13 cellular contexts compared by ENCODE assay signal in the genomic region with DNA sequence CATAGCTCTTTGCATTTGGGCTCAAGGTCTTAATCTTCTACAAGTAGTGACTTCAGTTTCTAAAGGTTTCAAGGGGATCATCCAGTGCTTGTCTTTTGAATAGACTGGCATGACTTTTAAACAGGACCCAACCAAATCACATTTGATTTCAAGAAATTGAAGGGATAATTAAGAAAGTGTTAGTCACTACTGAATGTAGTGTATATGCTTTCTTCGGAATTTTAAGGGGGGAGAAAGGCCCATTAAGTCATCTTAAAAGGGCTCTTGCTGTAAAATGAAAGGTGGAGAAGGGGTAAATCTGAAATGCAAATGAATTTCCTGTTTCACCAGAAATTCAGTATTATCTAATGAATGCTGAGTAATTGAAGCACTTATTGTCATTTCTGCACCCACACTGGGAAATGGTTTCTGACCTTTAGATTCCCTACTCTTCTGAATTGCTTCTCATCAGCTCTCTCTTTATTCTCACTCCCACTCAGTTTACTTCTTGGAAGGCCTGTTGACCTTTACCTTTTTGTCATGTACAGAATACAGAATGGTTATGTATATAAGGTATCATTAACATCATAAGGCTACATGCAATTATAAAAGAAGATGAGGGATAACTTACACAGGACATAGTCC.
DNase-seq lines count a peak whose midpoint lies in the region; ATAC-seq and TF ChIP-seq lines count a peak whose summit lies in the region.
"Had no signal": no experiment of that assay in that cellular context is flagged by ENCODE, and none has a peak within 500 bp of the region (broad histone marks: within the 10 kb centered on the region; RNA-seq: fewer than 3 reads in every experiment).

No MANE protein-coding gene starts in this region.

- no peaks in the 10 kb centered on the region for H3K4me1 Mint-ChIP-seq in MCF 10A (ENCODE audit: insufficient read depth, unreplicated experiment)
- H3K4me1 Mint-ChIP-seq: CD4-positive, alpha-beta memory T cell had no signal

- POLR2A ChIA-PET in MCF 10A (lab: Yijun Ruan, JAX): no interaction called here

- H3K27me3 Mint-ChIP-seq in MCF 10A (ENCODE audit: insufficient read depth, unreplicated experiment): no peaks in the 10 kb centered on the region
- H3K27me3 Mint-ChIP-seq: B cell; CD4-positive, alpha-beta memory T cell had no signal

- no peak overlapping the region for H3K4me3 Mint-ChIP-seq in MCF 10A (ENCODE audit: unreplicated experiment)
- H3K4me3 Mint-ChIP-seq: B cell; CD4-positive, alpha-beta memory T cell had no signal

- no peak for DNase-seq in cardiac muscle cell (ENCODE audit: low read depth in 1 of 2, low spot score in 1 of 2)
- no peak for DNase-seq in left ventricle myocardium inferior
- peak; percentile 32 for DNase-seq in NCI-H146 treated with DMSO at 0.1 percent for 48 hours (lab: John Stamatoyannopoulos, UW; ENCODE audit: unreplicated experiment)
- peak; percentile 33 for DNase-seq in iPS DF 4.7 (ENCODE audit: extremely low read depth, low spot score)
- DNase-seq in MCF 10A (ENCODE audit: unreplicated experiment): no peak
- no peak for DNase-seq in left lobe of liver (ENCODE audit: low spot score)
- DNase-seq: CD4-positive, alpha-beta memory T cell; Kasumi-1; NCI-H2029 treated with DMSO at 0.1 percent for 48 hours; Peyer's patch; SHP77 had no signal

- ATAC-seq in HG02973 (IDR thresholded peaks at IDR 0.05; ENCODE audit: unreplicated experiment): no peak
- no peak for ATAC-seq in left lobe of liver

- H3K36me3 ChIP-seq in cardiac muscle cell (no peaks in the 10 kb centered on the region), left ventricle myocardium inferior (no peaks in the 10 kb centered on the region)
- H3K36me3 ChIP-seq: Peyer's patch had no signal

- intact Hi-C loops in left ventricle myocardium inferior (cut with micrococcal nuclease): no loop called here
- intact Hi-C loops in MCF 10A (cut with micrococcal nuclease): no loop called here

- peaks cover 2% of the 10 kb centered on the region for H3K36me3 Mint-ChIP-seq in MCF 10A (ENCODE audit: insufficient read depth, unreplicated experiment)
- H3K36me3 Mint-ChIP-seq: CD4-positive, alpha-beta memory T cell had no signal

- BruUV-seq in MCF 10A (replicated peaks; lab: Mats Ljungman, UMichigan): no TSS peak

- H3K9me3 ChIP-seq in cardiac muscle cell (ENCODE audit: low read depth) (no peaks in the 10 kb centered on the region), left ventricle myocardium inferior (replicated peaks) (no peaks in the 10 kb centered on the region)
- H3K9me3 ChIP-seq: Peyer's patch had no signal

- H3K27me3 ChIP-seq in cardiac muscle cell (no peaks in the 10 kb centered on the region), left ventricle myocardium inferior (ENCODE audit: low read depth) (no peaks in the 10 kb centered on the region)
- H3K27me3 ChIP-seq: Peyer's patch had no signal

- H3K27ac ChIP-seq in cardiac muscle cell (peak overlapping the region; percentile 26), left ventricle myocardium inferior (replicated peaks) (no peak overlapping the region)
- H3K27ac ChIP-seq: Peyer's patch had no signal

- TF ChIP-seq CTCF in cardiac muscle cell (IDR thresholded peaks at IDR 0.05; ENCODE audit: low read depth, low read length) (no peak), left ventricle myocardium inferior (IDR thresholded peaks at IDR 0.05; ENCODE audit: borderline replicate concordance) (no peak), MCF 10A (IDR thresholded peaks at IDR 0.05; ENCODE audit: unreplicated experiment) (no peak)

- H3K27ac Mint-ChIP-seq in MCF 10A (ENCODE audit: low read depth, unreplicated experiment): no peak overlapping the region
- H3K27ac Mint-ChIP-seq: B cell had no signal

- CTCF ChIA-PET in MCF 10A (lab: Yijun Ruan, JAX): interaction anchor here (0.7 to 1.1 kb wide), 5 partner anchors 10 to 344 kb away, joined by 3 to 6 read pairs (median 5); no protein-coding TSS in a partner anchor

- H3K4me3 ChIP-seq in cardiac muscle cell (no peak overlapping the region), left ventricle myocardium inferior (no peak overlapping the region)
- H3K4me3 ChIP-seq: Peyer's patch had no signal

- H3K4me1 ChIP-seq in cardiac muscle cell (ENCODE audit: low read depth): no peaks in the 10 kb centered on the region
- peaks cover 42% of the 10 kb centered on the region for H3K4me1 ChIP-seq in left ventricle myocardium inferior
- H3K4me1 ChIP-seq: Peyer's patch had no signal

- no peaks in the 10 kb centered on the region for H3K9me3 Mint-ChIP-seq in MCF 10A (ENCODE audit: unreplicated experiment)

Comparison
In these comparisons a context has a peak if more than half of its experiments do, and no peak if none do; other contexts are left out.
1. DNase-seq: peak in NCI-H146 treated with DMSO at 0.1 percent for 48 hours (single experiment) and iPS DF 4.7 (single experiment); none in cardiac muscle cell (0 of 2), left ventricle myocardium inferior (single experiment), MCF 10A (single experiment) and left lobe of liver (single experiment).